Comparison of ENCODE assay signal across 8 cellular contexts in the genomic region with DNA sequence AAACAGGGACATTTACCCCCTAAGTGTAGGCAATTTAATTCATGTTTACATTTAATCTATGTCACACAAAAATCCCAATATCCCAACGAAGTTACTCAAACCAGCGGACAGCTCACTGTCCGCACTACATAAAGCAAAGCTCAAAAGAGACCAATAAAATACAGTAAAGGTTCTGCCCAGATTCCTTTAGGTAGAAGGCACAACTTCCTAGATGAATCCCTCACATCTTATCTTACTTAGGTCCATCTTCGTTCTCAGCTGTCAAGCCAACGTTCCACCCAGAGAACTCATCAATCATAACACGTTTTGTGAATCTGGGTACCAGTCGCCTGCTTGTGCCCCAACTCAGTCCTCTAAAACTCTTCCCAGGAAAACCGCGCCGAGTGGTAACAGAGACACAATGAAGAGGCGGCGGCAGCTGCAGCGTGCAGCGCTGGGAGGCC. TPM values are rescaled to one million over a fixed set of nuclear protein-coding genes. Genes with fewer than 3 reads are reported as not detected.
DNase-seq lines count a peak whose midpoint lies in the region; ATAC-seq and TF ChIP-seq lines count a peak whose summit lies in the region.

No MANE protein-coding gene starts in this region.

- 0% methylated on average over 13 to 14 of the region's 14 CpGs for WGBS in tibial nerve, 2 donors

- H3K36me3 ChIP-seq in left lung (peaks cover 8 to 39% of the 10 kb centered on the region in 2 donors), tibial nerve (peaks cover 2 to 29% (median 7%) of the 10 kb centered on the region in 3 donors)

- peak overlapping the region; percentile 95 for H3K27ac Mint-ChIP-seq in activated naive CD8-positive, alpha-beta T cell treated with anti-CD3 and anti-CD28 coated beads, Interleukin-2, amount 10 ng/mL, durations not matched to agents 7 days and 5 days

- H3K27ac ChIP-seq in left lung, result peak overlapping the region in 1 of 2 donors; percentile 99
- H3K27ac ChIP-seq in tibial nerve, result peak overlapping the region; percentile 97 to 98 (median 98)

- TF ChIP-seq CTCF in left lung (IDR thresholded peaks at IDR 0.05), result no peak
- no peak for TF ChIP-seq CTCF in tibial nerve (IDR thresholded peaks at IDR 0.05)

- H3K36me3 Mint-ChIP-seq in activated T-cell treated with anti-CD3 and anti-CD28 coated beads, Interleukin-2, amount 50 U/mL, for 4 hours (ENCODE audit: insufficient read depth), result peaks cover 53% of the 10 kb centered on the region
- H3K36me3 Mint-ChIP-seq in activated naive CD8-positive, alpha-beta T cell treated with anti-CD3 and anti-CD28 coated beads, Interleukin-2, amount 10 ng/mL, durations not matched to agents 7 days and 5 days, result peaks cover 58% of the 10 kb centered on the region

- POLR2A ChIA-PET in activated naive CD8-positive, alpha-beta T cell treated with anti-CD3 and anti-CD28 coated beads, Interleukin-2, amount 10 ng/mL, durations not matched to agents 7 days and 5 days (lab: Charles Lee), result interaction anchor here (0.7 to 5.5 kb wide), 11 partner anchors 9 to 583 kb away, joined by 3 to 95 read pairs (median 7); a partner anchor contains a TSS

- H3K9me3 ChIP-seq in left lung (no peaks in the 10 kb centered on the region), tibial nerve (no peaks in the 10 kb centered on the region)

- ATAC-seq in activated T-cell treated with anti-CD3 and anti-CD28 coated beads, Interleukin-2, amount 50 U/mL, for 4 hours, result no peak
- no peak for ATAC-seq in activated naive CD8-positive, alpha-beta T cell treated with anti-CD3 and anti-CD28 coated beads, Interleukin-2, amount 10 ng/mL, durations not matched to agents 7 days and 5 days (ENCODE audit: low read depth)
- ATAC-seq in left lung (no peak), HG02763 (IDR thresholded peaks at IDR 0.05; ENCODE audit: unreplicated experiment) (no peak)

- H3K4me3 ChIP-seq in left lung, result peak overlapping the region; percentile 86 to 97
- H3K4me3 ChIP-seq in tibial nerve, result peak overlapping the region; percentile 78 to 97 (median 89)

- DNase-seq in activated T-cell treated with anti-CD3 and anti-CD28 coated beads, Interleukin-2, amount 50 U/mL, for 4 hours, result no peak
- DNase-seq in activated T-cell treated with anti-CD3 and anti-CD28 coated beads, Interleukin-2, amount 50 U/mL, for 1 hour, result no peak
- DNase-seq in activated naive CD8-positive, alpha-beta T cell treated with anti-CD3 and anti-CD28 coated beads, Interleukin-2, amount 10 ng/mL, durations not matched to agents 7 days and 5 days, result no peak
- DNase-seq in left lung (no peak), tibial nerve (ENCODE audit: low spot score in 2 of 2) (no peak), glomerular visceral epithelial cell (ENCODE audit: extremely low spot score) (no peak), SIG-M5 (lab: John Stamatoyannopoulos, UW) (no peak)

- no peak for TF ChIP-seq EP300 in tibial nerve (IDR thresholded peaks at IDR 0.05)

- H3K4me1 ChIP-seq in left lung, result peaks cover 17 to 67% of the 10 kb centered on the region in 2 donors
- H3K4me1 ChIP-seq in tibial nerve, result peaks cover 0 to 57% (median 29%) of the 10 kb centered on the region in 4 donors

- H3K27me3 Mint-ChIP-seq in activated T-cell treated with anti-CD3 and anti-CD28 coated beads, Interleukin-2, amount 50 U/mL, for 4 hours (ENCODE audit: low read depth), result no peaks in the 10 kb centered on the region
- H3K27me3 Mint-ChIP-seq in activated naive CD8-positive, alpha-beta T cell treated with anti-CD3 and anti-CD28 coated beads, Interleukin-2, amount 10 ng/mL, durations not matched to agents 7 days and 5 days, result no peaks in the 10 kb centered on the region

- peak overlapping the region; percentile 100 for H3K4me3 Mint-ChIP-seq in activated T-cell treated with anti-CD3 and anti-CD28 coated beads, Interleukin-2, amount 50 U/mL, for 4 hours
- peak overlapping the region; percentile 98 for H3K4me3 Mint-ChIP-seq in activated naive CD8-positive, alpha-beta T cell treated with anti-CD3 and anti-CD28 coated beads, Interleukin-2, amount 10 ng/mL, durations not matched to agents 7 days and 5 days

- no peak for TF ChIP-seq POLR2A in tibial nerve (IDR thresholded peaks at IDR 0.05)

- H3K4me1 Mint-ChIP-seq in activated T-cell treated with anti-CD3 and anti-CD28 coated beads, Interleukin-2, amount 50 U/mL, for 4 hours (ENCODE audit: low read depth), result peaks cover 63% of the 10 kb centered on the region
- H3K4me1 Mint-ChIP-seq in activated naive CD8-positive, alpha-beta T cell treated with anti-CD3 and anti-CD28 coated beads, Interleukin-2, amount 10 ng/mL, durations not matched to agents 7 days and 5 days, result peaks cover 51% of the 10 kb centered on the region

- H3K27me3 ChIP-seq in left lung (no peaks in the 10 kb centered on the region), tibial nerve (no peaks in the 10 kb centered on the region)

- intact Hi-C loops in left lung (cut with DNase I), result loop anchor here in 1 of 2 donors (10.0 kb wide), 1 partner anchor 54 kb away; a partner anchor contains a TSS

- no peaks in the 10 kb centered on the region for H3K9me3 Mint-ChIP-seq in activated T-cell treated with anti-CD3 and anti-CD28 coated beads, Interleukin-2, amount 50 U/mL, for 4 hours
- no peaks in the 10 kb centered on the region for H3K9me3 Mint-ChIP-seq in activated naive CD8-positive, alpha-beta T cell treated with anti-CD3 and anti-CD28 coated beads, Interleukin-2, amount 10 ng/mL, durations not matched to agents 7 days and 5 days

RNA-seq across cellular contexts. Expression of a gene that starts 1.7 kb away (rescaled TPM):
- 100 to 1,000 TPM; 682 to 719 (median 695) TPM for total RNA-seq in activated T-cell treated with anti-CD3 and anti-CD28 coated beads, Interleukin-2, amount 50 U/mL, for 4 hours
- total RNA-seq in activated naive CD8-positive, alpha-beta T cell treated with anti-CD3 and anti-CD28 coated beads, Interleukin-2, amount 10 ng/mL, durations not matched to agents 7 days and 5 days, result 100 to 1,000 TPM; 319 to 331 TPM
- total RNA-seq in left lung, result 100 to 1,000 TPM; 139 to 218 TPM
- total RNA-seq in tibial nerve, result 100 to 1,000 TPM; 169 to 189 (median 176) TPM

RNA-seq across cellular contexts. Expression of a gene that starts 1.8 kb away (rescaled TPM):
- total RNA-seq in activated T-cell treated with anti-CD3 and anti-CD28 coated beads, Interleukin-2, amount 50 U/mL, for 4 hours, result 10 to 100 TPM; 75.3 to 96.4 (median 86.0) TPM
- total RNA-seq in activated naive CD8-positive, alpha-beta T cell treated with anti-CD3 and anti-CD28 coated beads, Interleukin-2, amount 10 ng/mL, durations not matched to agents 7 days and 5 days, result 10 to 100 TPM; 36.3 to 37.6 TPM
- 10 to 100 TPM; 26.1 to 34.0 TPM for total RNA-seq in left lung
- total RNA-seq in tibial nerve, result 10 to 100 TPM; 26.2 to 41.3 (median 30.7) TPM

RNA-seq across cellular contexts. Expression of a gene that starts 54.8 kb away (rescaled TPM):
- total RNA-seq in activated T-cell treated with anti-CD3 and anti-CD28 coated beads, Interleukin-2, amount 50 U/mL, for 4 hours, result 100 to 1,000 TPM; 447 to 507 (median 468) TPM
- total RNA-seq in activated naive CD8-positive, alpha-beta T cell treated with anti-CD3 and anti-CD28 coated beads, Interleukin-2, amount 10 ng/mL, durations not matched to agents 7 days and 5 days, result 100 to 1,000 TPM; 356 to 360 TPM
- total RNA-seq in left lung (100 to 1,000 TPM; 105 to 147 TPM), tibial nerve (10 to 100 TPM; 69.9 to 98.5 (median 91.2) TPM)
